ENCODE assay signal across 28 cellular contexts in the genomic region with DNA sequence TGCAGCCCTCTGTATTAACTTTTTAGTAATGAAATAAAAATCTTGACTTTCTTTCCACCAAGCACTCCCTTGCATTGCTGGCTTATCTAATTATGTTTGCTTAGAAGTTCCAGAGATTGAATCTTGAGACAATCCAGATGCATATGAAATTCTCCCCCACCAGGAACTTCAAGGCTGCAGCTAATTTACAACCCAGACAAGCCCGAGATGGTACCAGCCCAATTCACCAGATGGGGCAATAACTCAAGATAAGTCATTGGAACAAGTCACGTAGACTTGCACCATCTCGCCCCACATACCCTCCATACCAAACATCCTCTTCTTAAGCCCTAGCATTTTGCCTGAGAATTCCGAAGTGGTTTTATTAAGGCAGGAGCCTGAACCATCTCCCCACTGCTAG. TPM values are rescaled to one million over a fixed set of nuclear protein-coding genes. Genes with fewer than 3 reads are reported as not detected.
DNase-seq lines count a peak whose midpoint lies in the region; ATAC-seq and TF ChIP-seq lines count a peak whose summit lies in the region.
"Had no signal": no experiment of that assay in that cellular context is flagged by ENCODE, and none has a peak within 500 bp of the region (broad histone marks: within the 10 kb centered on the region; RNA-seq: fewer than 3 reads in every experiment).

No MANE protein-coding gene starts in this region.

- H3K36me3 ChIP-seq in BE2C, result no peaks in the 10 kb centered on the region
- no peaks in the 10 kb centered on the region for H3K36me3 ChIP-seq in adipocyte (ENCODE audit: control insufficient read depth, insufficient read depth, low read length, severe bottlenecking)
- H3K36me3 ChIP-seq in hepatocyte (replicated peaks; ENCODE audit: insufficient read depth, low read depth), result no peaks in the 10 kb centered on the region
- no peaks in the 10 kb centered on the region for H3K36me3 ChIP-seq in colonic mucosa
- H3K36me3 ChIP-seq: ascending aorta, esophagus muscularis mucosa, gastrocnemius medialis, right atrium auricular region, SJSA1 had no signal

- DNase-seq in BE2C (peak; percentile 12), adipocyte (ENCODE audit: low read depth) (peak; percentile 58), hepatocyte (ENCODE audit: low spot score) (peak; percentile 59), omental fat pad (ENCODE audit: low spot score) (no peak), colonic mucosa (no peak), GM13977 (ENCODE audit: low spot score) (no peak), AG08396 (ENCODE audit: low spot score) (no peak), cardiac septum (ENCODE audit: low spot score) (no peak)
- DNase-seq: activated CD4-positive, alpha-beta T cell treated with anti-CD3 and anti-CD28 coated beads, Interleukin-2, amount 50 U/mL, for 1 hour; activated CD4-positive, CD25-positive, alpha-beta regulatory T cell; activated effector memory CD4-positive, alpha-beta T cell treated with anti-CD3 and anti-CD28 coated beads, Interleukin-2, amount 50 U/mL, for 16 hours; activated T-cell treated with anti-CD3 and anti-CD28 coated beads, Interleukin-2, amount 50 U/mL, for 1 hour; C1 segment of cervical spinal cord; central memory CD4-positive, alpha-beta T cell; dermis blood vessel endothelial cell; DMS153; gastrocnemius medialis; left cardiac atrium; mammary epithelial cell; NCI-H1694; NCI-H446 treated with DMSO at 0.1 percent for 48 hours; NCI-H774; stimulated activated CD4-positive, alpha-beta T cell treated with anti-CD3 and anti-CD28 coated beads, Interleukin-1b, Interleukin-23, amount 100 ng/mL, for 48 hours; stimulated activated naive CD8-positive, alpha-beta T cell treated with anti-CD3 and anti-CD28 coated beads, Interleukin-15, Interleukin-2, amounts not matched to agents 100 U/mL and 50 U/mL, for 24 hours had no signal

- H3K4me3 ChIP-seq in BE2C (ENCODE audit: low read depth, low read length) (no peak overlapping the region), adipocyte (ENCODE audit: low read length) (no peak overlapping the region), hepatocyte (no peak overlapping the region), colonic mucosa (no peak overlapping the region)
- H3K4me3 ChIP-seq: ascending aorta, esophagus muscularis mucosa, gastrocnemius medialis, right atrium auricular region, SJSA1 had no signal

- ATAC-seq in omental fat pad (ENCODE audit: low FRiP score), result peak; percentile 97
- ATAC-seq: gastrocnemius medialis; stimulated activated naive CD8-positive, alpha-beta T cell treated with anti-CD3 and anti-CD28 coated beads, Interleukin-15, Interleukin-2, amounts not matched to agents 100 U/mL and 50 U/mL, for 24 hours had no signal

- H3K4me1 ChIP-seq in BE2C, result peaks cover 5% of the 10 kb centered on the region; the same call in 1 of the 2 replicates
- no peaks in the 10 kb centered on the region for H3K4me1 ChIP-seq in adipocyte (ENCODE audit: control insufficient read depth, insufficient read depth, low read length)
- H3K4me1 ChIP-seq in hepatocyte (ENCODE audit: insufficient read depth), result no peaks in the 10 kb centered on the region
- no peaks in the 10 kb centered on the region for H3K4me1 ChIP-seq in colonic mucosa
- H3K4me1 ChIP-seq: ascending aorta, esophagus muscularis mucosa, gastrocnemius medialis, right atrium auricular region, SJSA1 had no signal

- no peak overlapping the region for H3K9ac ChIP-seq in adipocyte (ENCODE audit: low read length)
- H3K9ac ChIP-seq in colonic mucosa (ENCODE audit: low read depth in 2 of 2, low read length in 2 of 2), result no peak overlapping the region

- in situ Hi-C loops in GM13977 (cut with MboI; ENCODE audit: low pct_unique_long_range_greater_than_20kb, low sequenced_read_pairs, unreplicated experiment), result no loop called here

- H4K20me1 ChIP-seq in hepatocyte (ENCODE audit: insufficient read depth, poor library complexity, severe bottlenecking), result no peaks in the 10 kb centered on the region

- WGBS in hepatocyte (ENCODE audit: low lambda C conversion rate, missing lambda C conversion rate), result 44% methylated on average over 4 of the region's 4 CpGs

- no peak for TF ChIP-seq CTCF in BE2C (IDR thresholded peaks at IDR 0.05; ENCODE audit: low read depth, low read length)
- no peak for TF ChIP-seq CTCF in hepatocyte (IDR thresholded peaks at IDR 0.05; ENCODE audit: poor library complexity)
- TF ChIP-seq CTCF in omental fat pad (IDR thresholded peaks at IDR 0.05), result no peak
- TF ChIP-seq CTCF in colonic mucosa (IDR thresholded peaks at IDR 0.05), result no peak
- TF ChIP-seq CTCF in GM13977 (IDR thresholded peaks at IDR 0.05; ENCODE audit: extremely low read depth, insufficient read depth, missing control alignments), result no peak

- H3K4me2 ChIP-seq in hepatocyte, result peak overlapping the region; percentile 35

- intact Hi-C loops in colonic mucosa (cut with DNase I) (no loop called here), cardiac septum (cut with DNase I) (no loop called here)

- H3K79me2 ChIP-seq in hepatocyte, result no peaks in the 10 kb centered on the region

- H3K27me3 ChIP-seq in BE2C (no peaks in the 10 kb centered on the region), adipocyte (replicated peaks; ENCODE audit: control insufficient read depth, insufficient read depth, low read length) (peaks cover 4% of the 10 kb centered on the region), hepatocyte (no peaks in the 10 kb centered on the region), colonic mucosa (no peaks in the 10 kb centered on the region)
- H3K27me3 ChIP-seq: ascending aorta, esophagus muscularis mucosa, gastrocnemius medialis, right atrium auricular region, SJSA1 had no signal

- H3K9me3 ChIP-seq in BE2C, result no peaks in the 10 kb centered on the region
- no peaks in the 10 kb centered on the region for H3K9me3 ChIP-seq in adipocyte (ENCODE audit: control insufficient read depth, low read length)
- H3K9me3 ChIP-seq in hepatocyte (ENCODE audit: low read depth), result no peaks in the 10 kb centered on the region
- no peaks in the 10 kb centered on the region for H3K9me3 ChIP-seq in colonic mucosa
- H3K9me3 ChIP-seq: gastrocnemius medialis, right atrium auricular region, SJSA1 had no signal

- no peak overlapping the region for H2AFZ ChIP-seq in hepatocyte

- no peaks in the 10 kb centered on the region for H3K9me2 ChIP-seq in hepatocyte (replicated peaks; ENCODE audit: insufficient read depth)

- H3K27ac ChIP-seq in hepatocyte, result peak overlapping the region; percentile 15
- no peak overlapping the region for H3K27ac ChIP-seq in colonic mucosa
- H3K27ac ChIP-seq: ascending aorta, esophagus muscularis mucosa, gastrocnemius medialis, right atrium auricular region, SJSA1 had no signal

RNA-seq across cellular contexts. Expression of gene UTP14C, which starts 29.0 kb away (rescaled TPM):
- 11.5 TPM for polyA plus RNA-seq in BE2C (2012; ENCODE audit: insufficient read depth, insufficient read length, low read depth)
- total RNA-seq in hepatocyte, result 24.7 and 30.1 TPM in 2 replicates
- 9.9 and 10.0 TPM in 2 replicates for polyA plus RNA-seq in hepatocyte
- total RNA-seq in omental fat pad, result 10 to 100 TPM; 13.7 to 22.5 (median 14.8) TPM
- total RNA-seq in colonic mucosa, result 10 to 100 TPM; 16.3 to 18.8 TPM
- total RNA-seq in cardiac septum, result 13.9 TPM

RNA-seq across cellular contexts. Expression of gene ALG11, which starts 41.3 kb away (rescaled TPM):
- polyA plus RNA-seq in BE2C (2012; ENCODE audit: insufficient read depth, insufficient read length, low read depth), result 22.4 TPM
- 50.0 and 54.1 TPM in 2 replicates for total RNA-seq in hepatocyte
- 26.0 and 33.9 TPM in 2 replicates for polyA plus RNA-seq in hepatocyte
- 10 to 100 TPM; 17.5 to 27.7 (median 25.4) TPM for total RNA-seq in omental fat pad
- 10 to 100 TPM; 32.4 to 45.0 TPM for total RNA-seq in colonic mucosa
- total RNA-seq in cardiac septum, result 23.6 TPM

RNA-seq across cellular contexts. Expression of gene ATP7B, which starts 42.2 kb away (rescaled TPM):
- 2.6 TPM for polyA plus RNA-seq in BE2C (2012; ENCODE audit: insufficient read depth, insufficient read length, low read depth)
- total RNA-seq in hepatocyte (51.2 and 70.0 TPM in 2 replicates), omental fat pad (10 to 100 TPM in 2 of 4 donors, 1 to 10 TPM in 2; 5.2 to 29.2 (median 10.9) TPM), colonic mucosa (10 to 100 TPM; 14.0 to 18.8 TPM), cardiac septum (10.8 TPM)
- 47.3 and 56.8 TPM in 2 replicates for polyA plus RNA-seq in hepatocyte

Comparison
In these comparisons a context has a peak if more than half of its experiments do, and no peak if none do; other contexts are left out.
1. DNase-seq: peak in BE2C (single experiment), adipocyte (single experiment) and hepatocyte (single experiment); none in omental fat pad (single experiment), colonic mucosa (single experiment), GM13977 (single experiment), AG08396 (single experiment) and cardiac septum (single experiment).